ENCODE assay signal across 17 cellular contexts in the genomic region with DNA sequence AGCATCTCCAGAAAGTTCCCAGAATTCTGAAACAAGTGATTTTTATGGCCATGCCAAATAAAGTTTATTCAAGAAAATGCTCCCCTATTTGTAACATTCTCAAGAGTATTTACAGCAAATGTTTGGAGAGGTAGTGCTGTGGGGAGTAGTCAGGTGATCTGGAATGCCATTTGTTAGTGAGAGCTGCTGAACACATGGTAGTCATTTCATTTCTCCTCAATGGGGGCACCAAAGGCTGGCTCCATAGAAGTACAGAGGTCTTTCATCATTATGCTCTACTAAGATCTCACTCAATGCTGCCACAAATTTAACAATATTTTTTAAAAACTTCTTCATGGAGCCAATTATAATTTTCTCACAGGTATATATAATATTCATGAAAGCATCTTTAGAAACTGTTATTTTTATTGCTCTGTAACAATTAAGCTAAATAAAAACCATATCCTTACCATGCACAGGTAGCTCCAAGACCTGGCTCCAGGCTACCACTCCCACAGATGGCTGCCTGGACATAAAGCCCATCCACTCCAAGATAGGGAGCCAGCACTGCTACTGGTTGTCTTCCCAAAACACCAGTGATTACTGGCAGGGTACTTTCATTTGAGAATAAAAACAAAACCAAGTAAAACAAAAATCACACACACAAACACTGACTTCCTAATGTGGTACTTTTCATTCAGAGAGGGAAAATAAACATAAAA.
DNase-seq lines count a peak whose midpoint lies in the region; ATAC-seq and TF ChIP-seq lines count a peak whose summit lies in the region.
"Had no signal": no experiment of that assay in that cellular context is flagged by ENCODE, and none has a peak within 500 bp of the region (broad histone marks: within the 10 kb centered on the region; RNA-seq: fewer than 3 reads in every experiment).

No MANE protein-coding gene starts in this region.

- peaks cover 11% of the 10 kb centered on the region for H3K4me1 Mint-ChIP-seq in GM23338
- H3K4me1 Mint-ChIP-seq: B cell had no signal

- intact Hi-C loops in body of pancreas (cut with DNase I), result no loop called here

- peaks cover 3% of the 10 kb centered on the region; the same call in 1 of the 2 replicates for H3K4me1 ChIP-seq in GM23338 (ENCODE audit: insufficient read depth)
- peaks cover 17% of the 10 kb centered on the region for H3K4me1 ChIP-seq in RWPE2 (ENCODE audit: insufficient read depth, poor library complexity, severe bottlenecking)
- no peaks in the 10 kb centered on the region for H3K4me1 ChIP-seq in hepatocyte (ENCODE audit: insufficient read depth)
- H3K4me1 ChIP-seq in smooth muscle cell (ENCODE audit: low read depth), result no peaks in the 10 kb centered on the region
- H3K4me1 ChIP-seq in body of pancreas, result peaks cover 4% of the 10 kb centered on the region
- H3K4me1 ChIP-seq: right lobe of liver had no signal

- TF ChIP-seq POLR2A in body of pancreas (IDR thresholded peaks at IDR 0.05) (no peak), erythroblast (IDR thresholded peaks at IDR 0.05; ENCODE audit: low read length) (no peak)

- H3K4me3 ChIP-seq in GM23338 (no peak overlapping the region), RWPE2 (ENCODE audit: severe bottlenecking) (no peak overlapping the region), hepatocyte (no peak overlapping the region), smooth muscle cell (no peak overlapping the region), body of pancreas (no peak overlapping the region)
- H3K4me3 ChIP-seq: dorsolateral prefrontal cortex, right lobe of liver, tibial nerve had no signal

- H3K4me3 Mint-ChIP-seq in GM23338, result no peak overlapping the region
- H3K4me3 Mint-ChIP-seq: B cell, brain had no signal

- H3K9ac ChIP-seq in smooth muscle cell (ENCODE audit: low read depth), result no peak overlapping the region

- no peak overlapping the region for H3K4me2 ChIP-seq in GM23338
- no peak overlapping the region for H3K4me2 ChIP-seq in hepatocyte
- H3K4me2 ChIP-seq in smooth muscle cell, result peak overlapping the region; percentile 54

- H3K9me3 ChIP-seq in RWPE2 (ENCODE audit: severe bottlenecking) (no peaks in the 10 kb centered on the region), hepatocyte (ENCODE audit: low read depth) (no peaks in the 10 kb centered on the region), smooth muscle cell (replicated peaks; ENCODE audit: low read depth) (no peaks in the 10 kb centered on the region), body of pancreas (no peaks in the 10 kb centered on the region)
- H3K9me3 ChIP-seq: right lobe of liver, tibial nerve had no signal

- no peak overlapping the region for H3K27ac ChIP-seq in GM23338 (ENCODE audit: low read depth)
- peak overlapping the region; percentile 74 for H3K27ac ChIP-seq in RWPE2 (ENCODE audit: poor library complexity, severe bottlenecking)
- peak overlapping the region; percentile 52 for H3K27ac ChIP-seq in hepatocyte
- H3K27ac ChIP-seq in smooth muscle cell (ENCODE audit: low read depth), result peak overlapping the region; percentile 48
- H3K27ac ChIP-seq in body of pancreas, result peak overlapping the region in 2 of 4 donors; percentile 29 to 32
- H3K27ac ChIP-seq: dorsolateral prefrontal cortex, right lobe of liver, tibial nerve had no signal

- DNase-seq in GM23338 (ENCODE audit: low spot score), result no peak
- DNase-seq in RWPE2 (ENCODE audit: low spot score), result no peak
- DNase-seq in hepatocyte (ENCODE audit: low spot score), result no peak
- DNase-seq in smooth muscle cell (lab: John Stamatoyannopoulos, UW; ENCODE audit: unreplicated experiment), result no peak
- DNase-seq in body of pancreas, result no peak
- DNase-seq in NCI-H2171 (lab: John Stamatoyannopoulos, UW), result no peak
- DNase-seq in erythroblast (lab: John Stamatoyannopoulos, UW), result no peak
- DNase-seq: activated naive CD4-positive, alpha-beta T cell treated with anti-CD3 and anti-CD28 coated beads, Interleukin-2, amount 50 U/mL, for 16 hours; DMS79 treated with DMSO at 0.1 percent for 48 hours; dorsolateral prefrontal cortex; NCI-H69; right lobe of liver; stimulated activated CD4-positive, alpha-beta T cell treated with anti-CD3 and anti-CD28 coated beads, Interleukin-4, amount 100 ng/mL, for 1 hour had no signal

- H3K36me3 Mint-ChIP-seq in GM23338 (ENCODE audit: low read depth), result no peaks in the 10 kb centered on the region
- H3K36me3 Mint-ChIP-seq: brain had no signal

- H3K27ac Mint-ChIP-seq in GM23338, result peak overlapping the region; percentile 82
- H3K27ac Mint-ChIP-seq: B cell had no signal

- no peak for TF ChIP-seq CTCF in GM23338 (conservative IDR thresholded peaks at IDR 0.05; ENCODE audit: low read depth in 2 of 2)
- TF ChIP-seq CTCF in RWPE2 (IDR thresholded peaks at IDR 0.05; ENCODE audit: poor library complexity, severe bottlenecking), result no peak
- TF ChIP-seq CTCF in hepatocyte (IDR thresholded peaks at IDR 0.05; ENCODE audit: poor library complexity), result no peak
- TF ChIP-seq CTCF in smooth muscle cell (IDR thresholded peaks at IDR 0.05; ENCODE audit: borderline replicate concordance, insufficient read depth, poor library complexity, severe bottlenecking), result no peak
- TF ChIP-seq CTCF in body of pancreas (IDR thresholded peaks at IDR 0.05), result no peak

- H3K36me3 ChIP-seq in GM23338 (ENCODE audit: insufficient read depth) (no peaks in the 10 kb centered on the region), RWPE2 (ENCODE audit: low read depth) (no peaks in the 10 kb centered on the region), hepatocyte (replicated peaks; ENCODE audit: insufficient read depth, low read depth) (no peaks in the 10 kb centered on the region), smooth muscle cell (ENCODE audit: low read depth) (no peaks in the 10 kb centered on the region), body of pancreas (replicated peaks in 1 of 2; ENCODE audit: insufficient read depth in 1 of 2, low read depth in 2 of 2) (no peaks in the 10 kb centered on the region)
- H3K36me3 ChIP-seq: right lobe of liver, tibial nerve had no signal

- H3F3A ChIP-seq in GM23338 (replicated peaks; ENCODE audit: low read depth) (no peaks in the 10 kb centered on the region), smooth muscle cell (ENCODE audit: low read depth) (no peaks in the 10 kb centered on the region)

- no peaks in the 10 kb centered on the region for H3K27me3 ChIP-seq in GM23338 (ENCODE audit: insufficient read depth)
- H3K27me3 ChIP-seq in RWPE2 (ENCODE audit: insufficient read depth, poor library complexity, severe bottlenecking), result no peaks in the 10 kb centered on the region
- no peaks in the 10 kb centered on the region for H3K27me3 ChIP-seq in hepatocyte
- no peaks in the 10 kb centered on the region for H3K27me3 ChIP-seq in smooth muscle cell (ENCODE audit: low read depth)
- H3K27me3 ChIP-seq in body of pancreas, result no peaks in the 10 kb centered on the region
- H3K27me3 ChIP-seq: dorsolateral prefrontal cortex, right lobe of liver, tibial nerve had no signal

- 0 out of 2 replicates have a peak overlapping the region, but pooled peaks have one; percentile 16 for H2AFZ ChIP-seq in GM23338
- H2AFZ ChIP-seq in hepatocyte, result no peak overlapping the region
- H2AFZ ChIP-seq in smooth muscle cell (ENCODE audit: low read depth), result peak overlapping the region; percentile 57

- no peak for ATAC-seq in GM23338
- ATAC-seq in RWPE2 (ENCODE audit: low read depth), result peak; percentile 7; the same call in 1 of the 3 replicates
- ATAC-seq in body of pancreas, result no peak
- no peak for ATAC-seq in HG02852 (IDR thresholded peaks at IDR 0.05; ENCODE audit: unreplicated experiment)

- no peaks in the 10 kb centered on the region for H4K20me1 ChIP-seq in GM23338 (replicated peaks; ENCODE audit: insufficient read depth)
- no peaks in the 10 kb centered on the region for H4K20me1 ChIP-seq in hepatocyte (ENCODE audit: insufficient read depth, poor library complexity, severe bottlenecking)
- no peaks in the 10 kb centered on the region for H4K20me1 ChIP-seq in smooth muscle cell (ENCODE audit: low read depth)

- no peaks in the 10 kb centered on the region for H3K9me3 Mint-ChIP-seq in GM23338

- no peaks in the 10 kb centered on the region for H3K27me3 Mint-ChIP-seq in GM23338 (ENCODE audit: insufficient read depth, low read depth, poor library complexity)
- H3K27me3 Mint-ChIP-seq: brain had no signal

- H3K9me2 ChIP-seq in GM23338 (ENCODE audit: insufficient read depth), result peaks cover 7% of the 10 kb centered on the region; the same call in 1 of the 2 replicates
- no peaks in the 10 kb centered on the region for H3K9me2 ChIP-seq in hepatocyte (replicated peaks; ENCODE audit: insufficient read depth)

- H3K79me2 ChIP-seq in GM23338 (replicated peaks; ENCODE audit: insufficient read depth), result no peaks in the 10 kb centered on the region
- no peaks in the 10 kb centered on the region for H3K79me2 ChIP-seq in hepatocyte
- no peaks in the 10 kb centered on the region for H3K79me2 ChIP-seq in smooth muscle cell (ENCODE audit: low read depth)

TF ChIP-seq in GM23338, 12 proteins besides CTCF, POLR2A, EP300 and RAD21 (continues in another document):
- TF ChIP-seq, protein P1, sequence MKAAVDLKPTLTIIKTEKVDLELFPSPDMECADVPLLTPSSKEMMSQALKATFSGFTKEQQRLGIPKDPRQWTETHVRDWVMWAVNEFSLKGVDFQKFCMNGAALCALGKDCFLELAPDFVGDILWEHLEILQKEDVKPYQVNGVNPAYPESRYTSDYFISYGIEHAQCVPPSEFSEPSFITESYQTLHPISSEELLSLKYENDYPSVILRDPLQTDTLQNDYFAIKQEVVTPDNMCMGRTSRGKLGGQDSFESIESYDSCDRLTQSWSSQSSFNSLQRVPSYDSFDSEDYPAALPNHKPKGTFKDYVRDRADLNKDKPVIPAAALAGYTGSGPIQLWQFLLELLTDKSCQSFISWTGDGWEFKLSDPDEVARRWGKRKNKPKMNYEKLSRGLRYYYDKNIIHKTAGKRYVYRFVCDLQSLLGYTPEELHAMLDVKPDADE (IDR thresholded peaks at IDR 0.05), result no peak
